Comparison of ENCODE assay signal across 8 cellular contexts in genomic region chr19:49085020-49085867, GRCh38. TPM values are rescaled to one million over a fixed set of nuclear protein-coding genes. Genes with fewer than 3 reads are reported as not detected.
A peak's percentile ranks its signal among the peaks of the same experiment; 100 is the strongest.
DNase-seq lines count a peak whose midpoint lies in the region; ATAC-seq and TF ChIP-seq lines count a peak whose summit lies in the region.

Gene SNRNP70 (plus strand): TSS chr19:49085451. CDS start chr19:49086415, 964 bp downstream.

- WGBS in liver, result under 1% methylated on average over 89 of the region's 89 CpGs

- peaks cover 11 to 26% (median 19%) of the 10 kb centered on the region in 4 donors for H3K4me1 ChIP-seq in liver (ENCODE audit: control insufficient read depth in 4 of 4, insufficient read depth in 4 of 4, low read length in 3 of 4)

- peak within 1 kb of the TSS; percentile 85 to 97 (median 89) for H3K4me3 ChIP-seq in liver (ENCODE audit: low read depth in 1 of 3, low read length in 3 of 3)

- peaks cover 2 to 16% (median 9%) of the 10 kb centered on the region in 4 donors for H3K36me3 ChIP-seq in liver (ENCODE audit: control insufficient read depth in 4 of 4, insufficient read depth in 3 of 4, low read depth in 1 of 4, low read length in 3 of 4)

- peak within 1 kb of the TSS; percentile 90 for H3K27ac ChIP-seq in liver (ENCODE audit: low read depth in 1 of 2, low read length in 2 of 2)

- no peaks in the 10 kb centered on the region for H3K27me3 ChIP-seq in liver (ENCODE audit: control insufficient read depth in 4 of 4, insufficient read depth in 4 of 4, low read length in 3 of 4)

- H3K9me3 ChIP-seq in liver (ENCODE audit: control insufficient read depth in 4 of 4, low read length in 3 of 4), result no peaks in the 10 kb centered on the region

- DNase-seq in C1 segment of cervical spinal cord (lab: John Stamatoyannopoulos, UW) (peak; percentile 92 to 99 (median 97)), NCI-H82 (lab: John Stamatoyannopoulos, UW) (peak; percentile 100), dermis microvascular lymphatic vessel endothelial cell (ENCODE audit: low read depth in 2 of 2) (peak; percentile 99 to 100)
- peak; percentile 97 to 98 for DNase-seq in activated CD4-positive, alpha-beta T cell treated with anti-CD3 and anti-CD28 coated beads, Interleukin-2, amount 50 U/mL, for 48 hours
- DNase-seq in stimulated activated CD4-positive, alpha-beta T cell treated with anti-CD3 and anti-CD28 coated beads, Interleukin-4, amount 100 ng/mL, for 24 hours, result peak; percentile 99

- H3K9ac ChIP-seq in liver (ENCODE audit: low read depth in 1 of 2, low read length in 2 of 2), result peak within 1 kb of the TSS; percentile 75 to 79

- ATAC-seq in GM19372 (IDR thresholded peaks at IDR 0.05; ENCODE audit: low read depth, unreplicated experiment) (peak; percentile 88), HG03571 (IDR thresholded peaks at IDR 0.05; ENCODE audit: unreplicated experiment) (peak; percentile 73)

- no peak for TF ChIP-seq CTCF in liver (IDR thresholded peaks at IDR 0.05; ENCODE audit: low read depth, low read length, missing input control)

- TF ChIP-seq RAD21 in liver (IDR thresholded peaks at IDR 0.05), result peak in 1 of 2 donors; percentile 15

TF ChIP-seq in liver, 16 proteins besides CTCF, POLR2A, EP300 and RAD21:
- TF ChIP-seq HNF4A (conservative IDR thresholded peaks at IDR 0.05) (peak in 1 of 2 donors; percentile 36), ZBTB33 (IDR thresholded peaks at IDR 0.05) (peak; percentile 98), EGR1 (IDR thresholded peaks at IDR 0.05; ENCODE audit: low read depth in 2 of 2) (peak; percentile 70 to 86), YY1 (IDR thresholded peaks at IDR 0.05) (peak; percentile 56), TAF1 (conservative IDR thresholded peaks at IDR 0.05) (peak; percentile 22), GABPA (IDR thresholded peaks at IDR 0.05 in 1 of 2, conservative IDR thresholded peaks at IDR 0.05 in 1 of 2) (peak in 1 of 2 donors; percentile 67), SP1 (IDR thresholded peaks at IDR 0.05) (peak; percentile 80), JUND (IDR thresholded peaks at IDR 0.05) (no peak), REST (IDR thresholded peaks at IDR 0.05) (peak; percentile 61), RXRA (IDR thresholded peaks at IDR 0.05) (peak; percentile 58 to 70), FOXA1 (IDR thresholded peaks at IDR 0.05) (peak; percentile 75), HNF4G (IDR thresholded peaks at IDR 0.05) (no peak), FOXA2 (IDR thresholded peaks at IDR 0.05) (no peak), MAX (IDR thresholded peaks at IDR 0.05) (peak; percentile 75), NR2F2 (IDR thresholded peaks at IDR 0.05) (peak; percentile 64)
- TF ChIP-seq, protein P1, sequence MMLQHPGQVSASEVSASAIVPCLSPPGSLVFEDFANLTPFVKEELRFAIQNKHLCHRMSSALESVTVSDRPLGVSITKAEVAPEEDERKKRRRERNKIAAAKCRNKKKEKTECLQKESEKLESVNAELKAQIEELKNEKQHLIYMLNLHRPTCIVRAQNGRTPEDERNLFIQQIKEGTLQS (IDR thresholded peaks at IDR 0.05), result peak; percentile 30

RNA-seq across cellular contexts. Expression of gene SNRNP70, which starts in this region (rescaled TPM):
- total RNA-seq in dermis microvascular lymphatic vessel endothelial cell (150 and 160 TPM in 2 replicates), liver (100 to 1,000 TPM; 118 to 166 TPM)
- polyA plus RNA-seq in liver, result 10 to 100 TPM; 34.2 to 71.6 TPM

Comparison
In these comparisons a context has a peak if more than half of its experiments do, and no peak if none do; other contexts are left out.
1. Peak in every context shown above with its lines: DNase-seq, ATAC-seq, H3K4me3 ChIP-seq and H3K27ac ChIP-seq.